21 cellular contexts compared by ENCODE assay signal in the genomic region with DNA sequence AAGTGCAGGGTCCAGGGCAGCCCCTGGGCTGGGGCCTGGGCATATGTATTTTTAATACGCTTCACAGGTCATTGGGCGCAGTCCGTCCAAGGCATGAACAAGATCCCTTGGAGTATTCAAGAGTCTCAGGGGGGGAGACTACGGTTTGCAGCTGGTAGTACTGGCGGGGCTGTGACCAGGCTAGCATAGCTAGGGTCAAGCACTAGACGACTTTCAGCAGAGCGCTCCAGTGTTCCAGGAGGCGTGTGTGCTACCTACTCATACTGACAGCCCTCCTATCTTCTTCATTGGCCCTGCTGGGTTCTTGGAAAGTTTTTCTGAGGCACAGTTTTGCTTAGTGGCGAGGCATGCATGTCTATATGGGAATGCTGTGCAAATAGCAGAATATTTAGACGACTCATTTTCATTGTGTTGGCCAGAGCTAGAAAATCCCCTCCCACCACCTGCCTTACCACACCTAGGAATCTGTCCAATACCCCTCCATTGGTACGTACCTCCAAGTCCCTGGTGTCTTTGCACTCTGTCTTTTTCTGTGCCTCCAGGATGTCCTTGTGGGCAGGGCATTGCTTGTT.
DNase-seq lines count a peak whose midpoint lies in the region; ATAC-seq and TF ChIP-seq lines count a peak whose summit lies in the region.
"Had no signal": no experiment of that assay in that cellular context is flagged by ENCODE, and none has a peak within 500 bp of the region (broad histone marks: within the 10 kb centered on the region; RNA-seq: fewer than 3 reads in every experiment).

No MANE protein-coding gene starts in this region.

- no peak for ATAC-seq in psoas muscle
- ATAC-seq: CD8-positive, alpha-beta T cell; left colon; mucosa of descending colon; T-cell had no signal

- no peaks in the 10 kb centered on the region for H3K9me2 ChIP-seq in PC-9 (ENCODE audit: insufficient read depth)

- H3K79me2 ChIP-seq in PC-9 (ENCODE audit: low read depth), result no peaks in the 10 kb centered on the region

- no TSS peak for BruUV-seq in PC-9 (replicated peaks; lab: Mats Ljungman, UMichigan)

- H3K27me3 ChIP-seq in AG04450 (ENCODE audit: control insufficient read depth, insufficient read depth, low read length) (no peaks in the 10 kb centered on the region), PC-9 (ENCODE audit: insufficient read depth, low read depth) (peaks cover 19% of the 10 kb centered on the region; the same call in 1 of the 2 replicates), psoas muscle (ENCODE audit: insufficient read depth in 3 of 3, low read length in 2 of 3) (peaks cover 0 to 13% (median 2%) of the 10 kb centered on the region in 3 donors)
- H3K27me3 ChIP-seq: adrenal gland, suprapubic skin had no signal

- no peaks in the 10 kb centered on the region for H4K20me1 ChIP-seq in PC-9 (ENCODE audit: insufficient read depth)

- peak overlapping the region; percentile 21 for H3K27ac ChIP-seq in AG04450 (ENCODE audit: low read depth, low read length)
- no peak overlapping the region for H3K27ac ChIP-seq in PC-9
- H3K27ac ChIP-seq in psoas muscle, result no peak overlapping the region
- H3K27ac ChIP-seq: suprapubic skin had no signal

- no peak overlapping the region for H2AFZ ChIP-seq in PC-9

- no peaks in the 10 kb centered on the region for H3K36me3 ChIP-seq in PC-9 (ENCODE audit: low read depth)
- H3K36me3 ChIP-seq in psoas muscle (ENCODE audit: insufficient read depth in 1 of 2, low read depth in 1 of 2), result no peaks in the 10 kb centered on the region
- H3K36me3 ChIP-seq: adrenal gland, suprapubic skin had no signal

- DNase-seq in AG04450 (ENCODE audit: low read depth, low spot score) (no peak), EH (ENCODE audit: low read depth) (peak; percentile 23), PC-9 (peak; percentile 36 to 44), kidney glomerular epithelial cell (lab: John Stamatoyannopoulos, UW) (peak; percentile 8), MV-4-11 (lab: John Stamatoyannopoulos, UW) (no peak), head of caudate nucleus (no peak), NCI-H82 treated with DMSO at 0.1 percent for 48 hours (lab: John Stamatoyannopoulos, UW; ENCODE audit: unreplicated experiment) (no peak), psoas muscle (no peak)
- DNase-seq: activated CD4-positive, alpha-beta T cell treated with anti-CD3 and anti-CD28 coated beads for 48 hours; activated CD8-positive, alpha-beta memory T cell treated with anti-CD3 and anti-CD28 coated beads, Interleukin-2, amount 50 U/mL, for 4 hours; activated gamma-delta T cell treated with Interleukin-2 at 50 U/mL for 16 hours; adrenal gland; CD8-positive, alpha-beta T cell; foreskin melanocyte; left colon; mucosa of descending colon; NCI-H1694 treated with DMSO at 0.1 percent for 48 hours; SHP77; stimulated activated CD4-positive, alpha-beta T cell treated with anti-CD3 and anti-CD28 coated beads, Interleukin-15, amount 100 ng/mL, for 24 hours; T-cell had no signal

- H3K4me3 ChIP-seq in AG04450 (ENCODE audit: low read depth, low read length) (no peak overlapping the region), PC-9 (no peak overlapping the region), psoas muscle (no peak overlapping the region)
- H3K4me3 ChIP-seq: adrenal gland, mucosa of descending colon, suprapubic skin had no signal

- CTCF ChIA-PET in AG04450 (lab: Charles Lee) (no interaction called here), PC-9 (lab: Charles Lee) (no interaction called here)

- 74 to 77% (median 74%) methylated on average over 11 of the region's 11 CpGs for WGBS in psoas muscle, 3 donors

- no peak overlapping the region for H3K4me2 ChIP-seq in PC-9

- H3K4me1 ChIP-seq in PC-9 (replicated peaks; ENCODE audit: insufficient read depth), result no peaks in the 10 kb centered on the region
- peaks cover 7% of the 10 kb centered on the region for H3K4me1 ChIP-seq in psoas muscle
- H3K4me1 ChIP-seq: adrenal gland had no signal

- no peaks in the 10 kb centered on the region for H3F3A ChIP-seq in PC-9 (ENCODE audit: insufficient read depth, low read depth)

- TF ChIP-seq CTCF in AG04450 (IDR thresholded peaks at IDR 0.05; ENCODE audit: low read depth, low read length) (no peak), PC-9 (conservative IDR thresholded peaks at IDR 0.05) (no peak), psoas muscle (IDR thresholded peaks at IDR 0.05) (no peak)

- H3K9me3 ChIP-seq in AG04450 (ENCODE audit: control insufficient read depth, insufficient read depth, low read length), result no peaks in the 10 kb centered on the region; the same call in 1 of the 2 replicates
- no peaks in the 10 kb centered on the region for H3K9me3 ChIP-seq in PC-9 (ENCODE audit: insufficient read depth, low read depth)
- no peaks in the 10 kb centered on the region for H3K9me3 ChIP-seq in psoas muscle
- H3K9me3 ChIP-seq: adrenal gland, mucosa of descending colon, suprapubic skin had no signal

- intact Hi-C loops in PC-9 (cut with micrococcal nuclease; ENCODE audit: unreplicated experiment), result no loop called here
- intact Hi-C loops in head of caudate nucleus (cut with DNase I), result no loop called here
- intact Hi-C loops in psoas muscle (cut with DNase I), result no loop called here

- POLR2A ChIA-PET in AG04450 (lab: Yijun Ruan, JAX) (no interaction called here), PC-9 (lab: Charles Lee; ENCODE audit: unreplicated experiment) (no interaction called here)

Comparison
In these comparisons a context has a peak if more than half of its experiments do, and no peak if none do; other contexts are left out.
1. DNase-seq: peak in EH (single experiment), PC-9 (2 of 2) and kidney glomerular epithelial cell (single experiment); none in AG04450 (single experiment), MV-4-11 (single experiment), head of caudate nucleus (0 of 42), NCI-H82 treated with DMSO at 0.1 percent for 48 hours (single experiment) and psoas muscle (0 of 2).